Comparison of ENCODE assay signal across 16 cellular contexts in the genomic region with DNA sequence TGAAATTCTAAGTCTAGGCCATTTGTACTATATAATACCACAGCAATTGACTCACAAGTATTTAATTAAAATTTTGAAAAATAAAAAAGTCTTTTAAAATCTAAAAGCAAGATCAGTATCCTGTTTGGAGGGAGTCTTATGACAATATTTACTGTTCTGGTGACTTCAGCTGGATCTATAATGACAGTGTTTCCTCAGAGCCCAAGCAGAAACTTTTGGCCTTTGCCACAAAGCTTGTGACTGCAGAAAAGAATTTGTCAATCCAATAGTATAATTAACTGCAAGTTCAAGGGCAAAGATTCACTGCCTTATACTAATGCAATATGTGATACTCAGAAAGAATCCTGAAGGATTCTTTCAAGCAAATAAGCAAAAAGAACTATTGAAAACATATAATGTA.
"Had no signal": no experiment of that assay in that cellular context is flagged by ENCODE, and none has a peak within 500 bp of the region (broad histone marks: within the 10 kb centered on the region; RNA-seq: fewer than 3 reads in every experiment).

No MANE protein-coding gene starts in this region.

- H3K27ac ChIP-seq: brain microvascular endothelial cell, colonic mucosa, heart right ventricle, left ventricle myocardium inferior, right atrium auricular region, transverse colon had no signal

- DNase-seq: activated CD4-positive, alpha-beta T cell treated with anti-CD3 and anti-CD28 coated beads, Interleukin-2, amount 10 ng/mL, durations not matched to agents 7 days and 5 days; activated CD8-positive, alpha-beta T cell treated with anti-CD3 and anti-CD28 coated beads, Interleukin-2, amount 10 ng/mL, durations not matched to agents 7 days and 5 days; activated naive CD4-positive, alpha-beta T cell treated with Interleukin-2 at 50 U/mL for 16 hours; activated T-cell treated with anti-CD3 and anti-CD28 coated beads, Interleukin-2, amount 50 U/mL, for 24 hours; anterior cingulate cortex; brain microvascular endothelial cell; colonic mucosa; heart right ventricle; left ventricle myocardium inferior; stimulated activated CD4-positive, alpha-beta T cell treated with anti-CD3 and anti-CD28 coated beads, Interleukin-15, amount 100 ng/mL, for 24 hours; stimulated activated CD4-positive, alpha-beta T cell treated with anti-CD3 and anti-CD28 coated beads, Interleukin-2, amount 100 ng/mL, for 48 hours; T-cell; transverse colon had no signal

- H3K36me3 ChIP-seq: brain microvascular endothelial cell, colonic mucosa, right atrium auricular region had no signal

- H3K9me3 ChIP-seq: colonic mucosa, heart right ventricle, left ventricle myocardium inferior, right atrium auricular region, transverse colon had no signal

- H3K4me3 ChIP-seq: colonic mucosa, heart right ventricle, left ventricle myocardium inferior, right atrium auricular region, skin epidermis, transverse colon had no signal

- H3K4me1 ChIP-seq: colonic mucosa, right atrium auricular region, transverse colon had no signal

- H3K27me3 ChIP-seq: brain microvascular endothelial cell, colonic mucosa, heart right ventricle, right atrium auricular region, transverse colon had no signal

- ATAC-seq: activated CD4-positive, CD25-positive, alpha-beta regulatory T cell treated with anti-CD3 and anti-CD28 coated beads, Interleukin-2, amount 50 U/mL, for 24 hours; activated CD8-positive, alpha-beta T cell treated with anti-CD3 and anti-CD28 coated beads, Interleukin-2, amount 10 ng/mL, durations not matched to agents 7 days and 5 days; heart right ventricle; T-cell had no signal
